8 cellular contexts compared by ENCODE assay signal in genomic region chr6:163416380-163416629, GRCh38. TPM values are rescaled to one million over a fixed set of nuclear protein-coding genes. Genes with fewer than 3 reads are reported as not detected.
DNase-seq lines count a peak whose midpoint lies in the region; ATAC-seq and TF ChIP-seq lines count a peak whose summit lies in the region.

No MANE protein-coding gene starts in this region.

- POLR2A ChIA-PET in AG04449 (lab: Yijun Ruan, JAX), result interaction anchor here (0.6 kb wide), 1 partner anchor 1807 kb away, joined by 3 read pairs; no protein-coding TSS in a partner anchor

- dilution Hi-C loops in mammary epithelial cell (cut with HindIII; ENCODE audit: low sequenced_read_pairs), result no loop called here

- H3K4me2 ChIP-seq in mammary epithelial cell (ENCODE audit: insufficient read depth, low read depth, low read length), result peak overlapping the region; percentile 88

- peak overlapping the region; percentile 80 for H3K4me3 ChIP-seq in AG04449 (ENCODE audit: low read depth, low read length)
- peak overlapping the region; percentile 99 for H3K4me3 ChIP-seq in HUES6 (ENCODE audit: low read depth, low read length)
- H3K4me3 ChIP-seq in mammary epithelial cell (replicated peaks in 1 of 3; ENCODE audit: insufficient read depth in 1 of 3, low read depth in 2 of 3, low read length in 3 of 3), result peak overlapping the region; percentile 85 to 97 (median 90)
- peak overlapping the region; percentile 53 for H3K4me3 ChIP-seq in mucosa of stomach (ENCODE audit: low read length)

- CTCF ChIA-PET in AG04449 (lab: Yijun Ruan, JAX) (interaction anchor here (0.9 to 2.3 kb wide), 5 partner anchors 11 to 560 kb away, joined by 3 to 11 read pairs (median 5); no protein-coding TSS in a partner anchor), mammary epithelial cell (lab: Charles Lee; ENCODE audit: low non-redundant PET) (no interaction called here)

- no peaks in the 10 kb centered on the region for H4K20me1 ChIP-seq in mammary epithelial cell (ENCODE audit: insufficient read depth, low read length)

- peaks cover 37% of the 10 kb centered on the region for H3K4me1 ChIP-seq in HUES6 (ENCODE audit: control insufficient read depth, insufficient read depth, low read length)
- peaks cover 5% of the 10 kb centered on the region for H3K4me1 ChIP-seq in mammary epithelial cell (ENCODE audit: insufficient read depth, low read length)
- peaks cover 16% of the 10 kb centered on the region for H3K4me1 ChIP-seq in mucosa of stomach (ENCODE audit: control insufficient read depth, insufficient read depth, low read length)

- peaks cover 71% of the 10 kb centered on the region for H3K79me2 ChIP-seq in mammary epithelial cell (ENCODE audit: insufficient read depth, low read length)

- ATAC-seq in esophagus mucosa, result no peak

- H3K27me3 ChIP-seq in HUES6 (ENCODE audit: control insufficient read depth, insufficient read depth, low read length), result no peaks in the 10 kb centered on the region
- no peaks in the 10 kb centered on the region for H3K27me3 ChIP-seq in mammary epithelial cell (ENCODE audit: insufficient read depth, low read length)
- no peaks in the 10 kb centered on the region for H3K27me3 ChIP-seq in mucosa of stomach (ENCODE audit: control insufficient read depth, insufficient read depth, low read length)

- in situ Hi-C loops in mammary epithelial cell (cut with MboI; ENCODE audit: low sequenced_read_pairs in 2 of 2), result no loop called here

- BruUV-seq in mammary epithelial cell (replicated peaks; lab: Mats Ljungman, UMichigan), result TSS peak; percentile 27

- H3K27ac ChIP-seq in HUES6 (ENCODE audit: low read depth, low read length) (no peak overlapping the region; the same call in 1 of the 2 replicates), mammary epithelial cell (ENCODE audit: insufficient read depth, low read depth, low read length) (peak overlapping the region; percentile 77)

- no peak for DNase-seq in AG04449 (ENCODE audit: low read depth, low spot score)
- no peak for DNase-seq in mammary epithelial cell
- no peak for DNase-seq in Ammon's horn (ENCODE audit: low spot score)
- no peak for DNase-seq in NCI-H2171 (lab: John Stamatoyannopoulos, UW)
- no peak for DNase-seq in NCI-H1048 (lab: John Stamatoyannopoulos, UW)

- H3K9ac ChIP-seq in HUES6 (ENCODE audit: low read length) (peak overlapping the region; percentile 90), mammary epithelial cell (ENCODE audit: insufficient read depth, low read length) (peak overlapping the region; percentile 92), mucosa of stomach (ENCODE audit: low read length) (peak overlapping the region; percentile 86)

- WGBS in mammary epithelial cell (ENCODE audit: low coverage, missing lambda C conversion rate), result 0% methylated on average over 7 of the region's 7 CpGs

- H3K36me3 ChIP-seq in HUES6 (ENCODE audit: control insufficient read depth, insufficient read depth, low read length) (no peaks in the 10 kb centered on the region), mammary epithelial cell (ENCODE audit: insufficient read depth, low read length) (no peaks in the 10 kb centered on the region), mucosa of stomach (ENCODE audit: control insufficient read depth, insufficient read depth, low read length) (no peaks in the 10 kb centered on the region)

- intact Hi-C loops in mammary epithelial cell (cut with micrococcal nuclease), result loop anchor here (1.0 to 10.0 kb wide), 7 partner anchors 24 to 1831 kb away; no protein-coding TSS in a partner anchor

- H2AFZ ChIP-seq in mammary epithelial cell (ENCODE audit: low read depth, low read length), result peak overlapping the region; percentile 81

- H3K9me3 ChIP-seq in HUES6 (ENCODE audit: control insufficient read depth, insufficient read depth, low read depth, low read length) (no peaks in the 10 kb centered on the region), mammary epithelial cell (replicated peaks; ENCODE audit: insufficient read depth, low read length) (no peaks in the 10 kb centered on the region), mucosa of stomach (ENCODE audit: control insufficient read depth, low read length) (no peaks in the 10 kb centered on the region)

- no peak for TF ChIP-seq CTCF in AG04449 (IDR thresholded peaks at IDR 0.05; ENCODE audit: insufficient read depth, low read length, missing control alignments)
- no peak for TF ChIP-seq CTCF in mammary epithelial cell (conservative IDR thresholded peaks at IDR 0.05 in 1 of 2, IDR thresholded peaks at IDR 0.05 in 1 of 2; ENCODE audit: extremely low read depth in 1 of 2, insufficient read depth in 1 of 2, low read depth in 1 of 2, low read length in 2 of 2)

RNA-seq across cellular contexts. Expression of gene QKI, which starts 1.8 kb away (rescaled TPM):
- 10 to 100 TPM; 60.6 to 76.5 TPM for total RNA-seq in mammary epithelial cell
- 76.1 TPM for polyA plus RNA-seq in mammary epithelial cell
- 117 TPM for polyA minus RNA-seq in mammary epithelial cell
- total RNA-seq in esophagus mucosa, result 39.6 TPM
